In the genomic region with DNA sequence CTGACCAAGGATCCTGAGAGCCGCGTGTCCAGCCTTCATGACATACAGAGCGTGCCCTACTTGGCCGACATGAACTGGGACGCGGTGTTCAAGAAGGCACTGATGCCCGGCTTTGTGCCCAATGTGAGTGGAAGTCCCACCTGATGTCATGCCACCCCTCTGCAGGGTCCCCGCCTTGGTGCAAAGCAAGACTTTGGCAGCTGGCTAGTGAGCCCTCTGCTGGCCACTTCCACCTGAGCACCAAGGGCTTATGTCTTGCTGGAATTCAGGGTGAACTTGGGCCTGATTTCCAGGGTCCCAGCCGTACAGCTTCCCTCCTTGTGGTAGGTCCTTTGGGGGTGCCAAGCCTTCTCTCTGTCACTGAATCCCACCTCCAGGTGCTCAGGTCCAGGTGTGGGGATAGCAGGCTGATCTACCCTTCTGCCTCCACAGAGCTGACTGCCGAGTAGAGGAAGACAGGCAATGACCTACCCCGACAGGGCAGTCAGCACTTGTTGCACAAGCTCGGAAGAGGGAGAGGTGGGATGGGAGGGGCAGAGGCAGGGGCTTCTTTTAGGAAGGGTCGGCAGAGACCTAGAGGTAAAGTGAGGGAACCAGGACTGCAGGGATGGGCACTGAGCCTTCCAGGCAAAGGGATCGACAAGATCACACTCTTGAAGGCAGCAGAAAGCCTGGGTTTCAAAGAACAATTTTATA, we compare ENCODE assay signal across 9 cellular contexts.
DNase-seq lines count a peak whose midpoint lies in the region; ATAC-seq, FAIRE-seq and TF ChIP-seq lines count a peak whose summit lies in the region.
"Had no signal": no experiment of that assay in that cellular context is flagged by ENCODE, and none has a peak within 500 bp of the region (broad histone marks: within the 10 kb centered on the region; RNA-seq: fewer than 3 reads in every experiment).

No MANE protein-coding gene starts in this region.

- no peak overlapping the region for H3K4me3 Mint-ChIP-seq in astrocyte (ENCODE audit: unreplicated experiment)

- DNase-seq in CD1c-positive myeloid dendritic cell (ENCODE audit: extremely low spot score) (peak; percentile 3), astrocyte (ENCODE audit: low read depth) (no peak), iris pigment epithelial cell (ENCODE audit: low read depth) (peak; percentile 38), DMS153 (lab: John Stamatoyannopoulos, UW) (no peak), NCI-H1694 (lab: John Stamatoyannopoulos, UW) (no peak), NCI-H2171 treated with DMSO at 0.1 percent for 48 hours (lab: John Stamatoyannopoulos, UW) (no peak)

- POLR2A ChIA-PET in HEK293 (lab: Yijun Ruan, JAX), result no interaction called here

- H3K4me2 ChIP-seq in astrocyte (ENCODE audit: low read length), result no peak overlapping the region

- H3K79me2 ChIP-seq in astrocyte (ENCODE audit: insufficient read depth, low read length), result no peaks in the 10 kb centered on the region

- H3K9me3 ChIP-seq in HEK293 (ENCODE audit: control insufficient read depth, insufficient read depth, low read depth, low read length) (no peaks in the 10 kb centered on the region), astrocyte (ENCODE audit: insufficient read depth, low read depth, low read length) (no peaks in the 10 kb centered on the region)

- peaks cover 3% of the 10 kb centered on the region for H3K9me3 Mint-ChIP-seq in astrocyte (ENCODE audit: unreplicated experiment)

- no peak overlapping the region for H2AFZ ChIP-seq in astrocyte (ENCODE audit: low read depth, low read length)

- TF ChIP-seq CTCF in HEK293 (tag by site-specific recombination; IDR thresholded peaks at IDR 0.05), result 0 out of 2 replicates have a peak, but pooled peaks have one; percentile 20
- TF ChIP-seq CTCF in astrocyte (IDR thresholded peaks at IDR 0.05; ENCODE audit: insufficient read depth, low read depth, low read length), result peak; percentile 55

- no peaks in the 10 kb centered on the region for H3K4me1 ChIP-seq in HEK293 (ENCODE audit: control insufficient read depth, insufficient read depth, low read length)
- H3K4me1 ChIP-seq in astrocyte (ENCODE audit: insufficient read depth, low read length), result no peaks in the 10 kb centered on the region

- CTCF ChIA-PET in HEK293 (lab: Yijun Ruan, JAX), result interaction anchor here (0.6 to 2.2 kb wide), 10 partner anchors 10 to 406 kb away, joined by 3 to 9 read pairs (median 3); no protein-coding TSS in a partner anchor

- H3K27ac Mint-ChIP-seq in astrocyte (ENCODE audit: unreplicated experiment), result no peak overlapping the region

- peak; percentile 17 for FAIRE-seq in astrocyte (lab: Jason Lieb, UNC)

- H3K27ac ChIP-seq in HEK293 (ENCODE audit: extremely low read depth, low read depth, low read length), result no peak overlapping the region
- no peak overlapping the region for H3K27ac ChIP-seq in astrocyte (ENCODE audit: low read depth, low read length)
- H3K27ac ChIP-seq: epithelial cell of prostate had no signal

- no peaks in the 10 kb centered on the region for H3K4me1 Mint-ChIP-seq in astrocyte (ENCODE audit: low read depth, unreplicated experiment)

- H3K27me3 ChIP-seq in astrocyte (ENCODE audit: insufficient read depth, low read length), result no peaks in the 10 kb centered on the region

- H3K36me3 Mint-ChIP-seq in astrocyte (ENCODE audit: low read depth, unreplicated experiment), result peaks cover 3% of the 10 kb centered on the region

- peaks cover 36% of the 10 kb centered on the region for H3K27me3 Mint-ChIP-seq in astrocyte (ENCODE audit: low read depth, unreplicated experiment)

- ATAC-seq in GM21619 (IDR thresholded peaks at IDR 0.05; ENCODE audit: unreplicated experiment), result no peak

- H3K9ac ChIP-seq in astrocyte (ENCODE audit: low read length), result no peak overlapping the region

- no peaks in the 10 kb centered on the region for H3K36me3 ChIP-seq in HEK293 (ENCODE audit: control insufficient read depth in 2 of 2, insufficient read depth in 1 of 2, low read length in 2 of 2)
- H3K36me3 ChIP-seq in astrocyte (ENCODE audit: insufficient read depth, low read length), result no peaks in the 10 kb centered on the region

- H4K20me1 ChIP-seq in astrocyte (ENCODE audit: insufficient read depth, low read length), result no peaks in the 10 kb centered on the region

- no peak overlapping the region for H3K4me3 ChIP-seq in HEK293 (ENCODE audit: low read depth, low read length)
- H3K4me3 ChIP-seq in astrocyte (ENCODE audit: insufficient read depth, low read depth, low read length), result no peak overlapping the region

TF ChIP-seq in HEK293, 187 proteins besides CTCF, POLR2A, EP300 and RAD21:
- TF ChIP-seq ZNF366 (tag by site-specific recombination; conservative IDR thresholded peaks at IDR 0.05) (no peak), ZNF391 (tag by site-specific recombination; IDR thresholded peaks at IDR 0.05; ENCODE audit: borderline replicate concordance, low read depth) (no peak), SCRT2 (tag by site-specific recombination; IDR thresholded peaks at IDR 0.05) (peak; percentile 49; the same call in 1 of the 2 replicates), ZNF335 (tag by site-specific recombination; conservative IDR thresholded peaks at IDR 0.05) (no peak)
TF ChIP-seq in HEK293: peak in this region for 1.

Comparison
In these comparisons a context has a peak if more than half of its experiments do, and no peak if none do; other contexts are left out.
1. DNase-seq: peak in CD1c-positive myeloid dendritic cell (single experiment) and iris pigment epithelial cell (single experiment); none in astrocyte (single experiment), DMS153 (single experiment), NCI-H1694 (single experiment) and NCI-H2171 treated with DMSO at 0.1 percent for 48 hours (single experiment).